In genomic region chrX:32532282-32532681, GRCh38 we compare ENCODE assay signal across 26 cellular contexts.
"Had no signal": no experiment of that assay in that cellular context is flagged by ENCODE, and none has a peak within 500 bp of the region (broad histone marks: within the 10 kb centered on the region; RNA-seq: fewer than 3 reads in every experiment).

No MANE protein-coding gene starts in this region.

- H3K36me3 Mint-ChIP-seq: immature natural killer cell; naive thymus-derived CD8-positive, alpha-beta T cell; stimulated activated naive B cell treated with anti-CD40 and anti-IgM and Interleukin-4, amounts not matched to agents 10 μg/mL and 1 μg/mL and 100 μg/mL, for 72 hours had no signal

- FAIRE-seq: frontal cortex, keratinocyte had no signal

- H3K27ac Mint-ChIP-seq: immature natural killer cell; naive thymus-derived CD8-positive, alpha-beta T cell; nephron progenitor cell; stimulated activated naive B cell treated with anti-CD40 and anti-IgM and Interleukin-4, amounts not matched to agents 10 μg/mL and 1 μg/mL and 100 μg/mL, for 72 hours; stimulated activated naive CD8-positive, alpha-beta T cell treated with anti-CD3 and anti-CD28 coated beads, Interleukin-15, Interleukin-2, amounts not matched to agents 100 ng/mL and 50 ng/mL, for 24 hours had no signal

- H3K27me3 Mint-ChIP-seq: naive thymus-derived CD8-positive, alpha-beta T cell; stimulated activated naive CD8-positive, alpha-beta T cell treated with anti-CD3 and anti-CD28 coated beads, Interleukin-15, Interleukin-2, amounts not matched to agents 100 ng/mL and 50 ng/mL, for 24 hours had no signal

- DNase-seq: dermis blood vessel endothelial cell; effector memory CD4-positive, alpha-beta T cell; erythroblast; esophagus squamous epithelium; hypothalamus; immature natural killer cell; left ventricle myocardium superior; lower lobe of right lung; naive thymus-derived CD8-positive, alpha-beta T cell; nephron progenitor cell; nucleus accumbens; right cardiac atrium; sigmoid colon; stimulated activated CD4-positive, alpha-beta T cell treated with anti-CD3 and anti-CD28 coated beads, Interleukin-15, amount 100 ng/mL, for 24 hours; stimulated activated CD4-positive, alpha-beta T cell treated with anti-CD3 and anti-CD28 coated beads, Interleukin-2, amount 100 ng/mL, for 48 hours; stimulated activated naive B cell treated with anti-CD40 and anti-IgM and Interleukin-4, amounts not matched to agents 10 μg/mL and 1 μg/mL and 100 μg/mL, for 72 hours; transverse colon; upper lobe of right lung; uterus had no signal

- ATAC-seq: left ventricle myocardium superior; lower lobe of right lung; naive thymus-derived CD8-positive, alpha-beta T cell; right cardiac atrium; stimulated activated naive B cell treated with anti-CD40 and anti-IgM and Interleukin-4, amounts not matched to agents 10 μg/mL and 1 μg/mL and 100 μg/mL, for 72 hours; upper lobe of right lung had no signal

- H3K4me3 ChIP-seq: coronary artery, esophagus squamous epithelium, lower lobe of right lung, prostate gland, sigmoid colon, skin epidermis, thoracic aorta, transverse colon, upper lobe of right lung, uterus had no signal

- H3K36me3 ChIP-seq: esophagus squamous epithelium, lower lobe of right lung, prostate gland, sigmoid colon, thoracic aorta, transverse colon, upper lobe of right lung, uterus had no signal

- H3K4me3 Mint-ChIP-seq: immature natural killer cell; naive thymus-derived CD8-positive, alpha-beta T cell; nephron progenitor cell; stimulated activated naive B cell treated with anti-CD40 and anti-IgM and Interleukin-4, amounts not matched to agents 10 μg/mL and 1 μg/mL and 100 μg/mL, for 72 hours; stimulated activated naive CD8-positive, alpha-beta T cell treated with anti-CD3 and anti-CD28 coated beads, Interleukin-15, Interleukin-2, amounts not matched to agents 100 ng/mL and 50 ng/mL, for 24 hours had no signal

- H3K9me3 ChIP-seq: esophagus squamous epithelium, lower lobe of right lung, prostate gland, sigmoid colon, thoracic aorta, transverse colon, upper lobe of right lung, uterus had no signal

- H3K27me3 ChIP-seq: esophagus squamous epithelium, sigmoid colon, transverse colon, upper lobe of right lung had no signal

- H3K4me1 ChIP-seq: esophagus squamous epithelium, lower lobe of right lung, prostate gland, sigmoid colon, transverse colon, upper lobe of right lung, uterus had no signal

- H3K4me1 Mint-ChIP-seq: immature natural killer cell; naive thymus-derived CD8-positive, alpha-beta T cell; stimulated activated naive B cell treated with anti-CD40 and anti-IgM and Interleukin-4, amounts not matched to agents 10 μg/mL and 1 μg/mL and 100 μg/mL, for 72 hours had no signal

- H3K27ac ChIP-seq: coronary artery, esophagus squamous epithelium, lower lobe of right lung, prostate gland, sigmoid colon, skin epidermis, thoracic aorta, transverse colon, upper lobe of right lung, uterus had no signal

- H3K9me3 Mint-ChIP-seq: naive thymus-derived CD8-positive, alpha-beta T cell; nephron progenitor cell; stimulated activated naive B cell treated with anti-CD40 and anti-IgM and Interleukin-4, amounts not matched to agents 10 μg/mL and 1 μg/mL and 100 μg/mL, for 72 hours; stimulated activated naive CD8-positive, alpha-beta T cell treated with anti-CD3 and anti-CD28 coated beads, Interleukin-15, Interleukin-2, amounts not matched to agents 100 ng/mL and 50 ng/mL, for 24 hours had no signal
